ENCODE assay signal across 17 cellular contexts in the genomic region with DNA sequence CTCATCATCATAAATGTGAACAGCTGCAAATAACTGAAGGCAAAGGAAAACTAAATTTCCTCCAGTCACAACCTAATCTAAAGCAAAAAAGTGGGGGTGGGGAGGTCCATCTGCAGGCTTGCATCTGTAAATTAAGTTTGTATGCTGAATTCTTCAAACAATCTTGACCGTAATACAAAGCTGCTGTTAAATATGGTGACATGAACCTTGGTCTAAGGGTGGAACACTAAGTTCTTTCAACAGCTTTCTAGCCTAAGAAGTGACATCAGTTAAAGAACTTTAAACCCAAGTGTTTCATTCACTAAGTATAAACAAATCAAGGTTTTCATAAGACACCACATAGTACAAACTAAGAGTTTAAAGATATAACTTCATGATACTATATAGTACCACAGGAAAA. TPM values are rescaled to one million over a fixed set of nuclear protein-coding genes. Genes with fewer than 3 reads are reported as not detected.
DNase-seq lines count a peak whose midpoint lies in the region; ATAC-seq, FAIRE-seq and TF ChIP-seq lines count a peak whose summit lies in the region.
"Had no signal": no experiment of that assay in that cellular context is flagged by ENCODE, and none has a peak within 500 bp of the region (broad histone marks: within the 10 kb centered on the region; RNA-seq: fewer than 3 reads in every experiment).

No MANE protein-coding gene starts in this region.

- H3K27me3 ChIP-seq in keratinocyte (ENCODE audit: control insufficient read depth, extremely low read depth, insufficient read depth, low read length) (no peaks in the 10 kb centered on the region), small intestine (ENCODE audit: control insufficient read depth in 2 of 2, insufficient read depth in 2 of 2, low read length in 2 of 2) (no peaks in the 10 kb centered on the region)

- peaks cover 42% of the 10 kb centered on the region for H3K4me1 Mint-ChIP-seq in activated naive CD8-positive, alpha-beta T cell (ENCODE audit: low read depth)
- H3K4me1 Mint-ChIP-seq in activated naive CD8-positive, alpha-beta T cell treated with anti-CD3 and anti-CD28 coated beads, Interleukin-2, amount 50 U/mL, for 24 hours: peaks cover 32% of the 10 kb centered on the region
- peaks cover 26% of the 10 kb centered on the region for H3K4me1 Mint-ChIP-seq in type B pancreatic cell (ENCODE audit: unreplicated experiment)

- H3K4me3 ChIP-seq in keratinocyte (ENCODE audit: control insufficient read depth in 2 of 3, extremely low read depth in 1 of 3, insufficient read depth in 2 of 3, low read depth in 1 of 3, low read length in 3 of 3) (no peak overlapping the region), small intestine (ENCODE audit: low read depth in 1 of 2, low read length in 2 of 2) (no peak overlapping the region)
- H3K4me3 ChIP-seq: K562 had no signal

- H3K27me3 Mint-ChIP-seq in activated naive CD8-positive, alpha-beta T cell: no peaks in the 10 kb centered on the region
- no peaks in the 10 kb centered on the region for H3K27me3 Mint-ChIP-seq in activated naive CD8-positive, alpha-beta T cell treated with anti-CD3 and anti-CD28 coated beads, Interleukin-2, amount 50 U/mL, for 24 hours
- no peaks in the 10 kb centered on the region for H3K27me3 Mint-ChIP-seq in type B pancreatic cell
- H3K27me3 Mint-ChIP-seq: stimulated activated naive B cell treated with anti-CD40 and anti-IgM and Interleukin-4, amounts not matched to agents 10 μg/mL and 1 μg/mL and 100 μg/mL, for 72 hours had no signal

- H3K36me3 ChIP-seq in keratinocyte (ENCODE audit: control insufficient read depth in 2 of 2, extremely low read depth in 1 of 2, insufficient read depth in 2 of 2, low read length in 2 of 2) (peaks cover 10% of the 10 kb centered on the region in 2 experiments), small intestine (ENCODE audit: control insufficient read depth in 2 of 2, insufficient read depth in 2 of 2, low read length in 2 of 2) (no peaks in the 10 kb centered on the region)

- ATAC-seq in activated naive CD8-positive, alpha-beta T cell treated with anti-CD3 and anti-CD28 coated beads, Interleukin-2, amount 50 U/mL, for 24 hours: no peak
- ATAC-seq: K562; Panc1; stimulated activated naive B cell treated with anti-CD40 and anti-IgM and Interleukin-4, amounts not matched to agents 10 μg/mL and 1 μg/mL and 100 μg/mL, for 72 hours had no signal

- H3K9ac ChIP-seq in keratinocyte (ENCODE audit: control insufficient read depth, extremely low read depth, insufficient read depth, low read length): no peak overlapping the region

- dilution Hi-C loops in keratinocyte (cut with MboI; ENCODE audit: extremely low pct_ligation_motif_present, low sequenced_read_pairs): no loop called here

- peak overlapping the region; percentile 58 for H3K27ac Mint-ChIP-seq in activated naive CD8-positive, alpha-beta T cell
- no peak overlapping the region for H3K27ac Mint-ChIP-seq in activated naive CD8-positive, alpha-beta T cell treated with anti-CD3 and anti-CD28 coated beads, Interleukin-2, amount 50 U/mL, for 24 hours
- H3K27ac Mint-ChIP-seq in type B pancreatic cell: no peak overlapping the region
- H3K27ac Mint-ChIP-seq: stimulated activated naive B cell treated with anti-CD40 and anti-IgM and Interleukin-4, amounts not matched to agents 10 μg/mL and 1 μg/mL and 100 μg/mL, for 72 hours had no signal

- no peaks in the 10 kb centered on the region for H3K9me3 Mint-ChIP-seq in activated naive CD8-positive, alpha-beta T cell (ENCODE audit: low read depth)
- no peaks in the 10 kb centered on the region for H3K9me3 Mint-ChIP-seq in activated naive CD8-positive, alpha-beta T cell treated with anti-CD3 and anti-CD28 coated beads, Interleukin-2, amount 50 U/mL, for 24 hours
- no peaks in the 10 kb centered on the region for H3K9me3 Mint-ChIP-seq in type B pancreatic cell
- H3K9me3 Mint-ChIP-seq: stimulated activated naive B cell treated with anti-CD40 and anti-IgM and Interleukin-4, amounts not matched to agents 10 μg/mL and 1 μg/mL and 100 μg/mL, for 72 hours had no signal

- H2AFZ ChIP-seq in keratinocyte (ENCODE audit: control insufficient read depth, low read length): no peak overlapping the region

- H3K4me1 ChIP-seq in keratinocyte (ENCODE audit: control insufficient read depth, extremely low read depth, insufficient read depth, low read length) (peaks cover 25% of the 10 kb centered on the region), small intestine (ENCODE audit: control insufficient read depth in 2 of 2, insufficient read depth in 1 of 2, low read depth in 1 of 2, low read length in 1 of 2) (peaks cover 2% of the 10 kb centered on the region in 2 donors)

- 21 to 53% (median 44%) methylated on average over 1 of the region's 1 CpG for WGBS in small intestine, 3 donors

- peaks cover 12% of the 10 kb centered on the region for H3K36me3 Mint-ChIP-seq in activated naive CD8-positive, alpha-beta T cell
- peaks cover 19% of the 10 kb centered on the region for H3K36me3 Mint-ChIP-seq in activated naive CD8-positive, alpha-beta T cell treated with anti-CD3 and anti-CD28 coated beads, Interleukin-2, amount 50 U/mL, for 24 hours (ENCODE audit: low read depth)
- peaks cover 23% of the 10 kb centered on the region for H3K36me3 Mint-ChIP-seq in type B pancreatic cell

- no peaks in the 10 kb centered on the region for H4K20me1 ChIP-seq in keratinocyte (ENCODE audit: control insufficient read depth, extremely low read depth, insufficient read depth, low read length)

- DNase-seq in activated naive CD8-positive, alpha-beta T cell treated with anti-CD3 and anti-CD28 coated beads, Interleukin-2, amount 50 U/mL, for 24 hours: no peak
- DNase-seq in keratinocyte (ENCODE audit: low read depth, low spot score) (no peak), small intestine (peak; percentile 90), type B pancreatic cell (ENCODE audit: extremely low spot score, unreplicated experiment) (no peak), DMS 273 (lab: John Stamatoyannopoulos, UW; ENCODE audit: unreplicated experiment) (no peak), hippocampal formation (lab: John Stamatoyannopoulos, UW) (no peak)
- DNase-seq: DND-41; kidney glomerular epithelial cell; NCI-H1048; stimulated activated CD4-positive, alpha-beta T cell treated with anti-CD3 and anti-CD28 coated beads, Interleukin-12 subunit alpha, Interleukin-12 subunit beta, amount 100 ng/mL, for 4 hours; stimulated activated naive B cell treated with anti-CD40 and anti-IgM and Interleukin-4, amounts not matched to agents 10 μg/mL and 1 μg/mL and 100 μg/mL, for 72 hours had no signal

- peak overlapping the region; percentile 78 for H3K4me2 ChIP-seq in keratinocyte (ENCODE audit: control insufficient read depth, extremely low read depth, insufficient read depth, low read depth, low read length)

- peak overlapping the region; percentile 10 for H3K27ac ChIP-seq in keratinocyte (ENCODE audit: control insufficient read depth, insufficient read depth, low read length)
- peak overlapping the region; percentile 8 to 80 for H3K27ac ChIP-seq in small intestine (ENCODE audit: low read depth in 1 of 2, low read length in 1 of 2)
- H3K27ac ChIP-seq: 22Rv1 had no signal

- no peak overlapping the region for H3K4me3 Mint-ChIP-seq in activated naive CD8-positive, alpha-beta T cell
- no peak overlapping the region for H3K4me3 Mint-ChIP-seq in activated naive CD8-positive, alpha-beta T cell treated with anti-CD3 and anti-CD28 coated beads, Interleukin-2, amount 50 U/mL, for 24 hours
- no peak overlapping the region for H3K4me3 Mint-ChIP-seq in type B pancreatic cell
- H3K4me3 Mint-ChIP-seq: CD14-positive monocyte; stimulated activated naive B cell treated with anti-CD40 and anti-IgM and Interleukin-4, amounts not matched to agents 10 μg/mL and 1 μg/mL and 100 μg/mL, for 72 hours had no signal

- TF ChIP-seq CTCF in keratinocyte (optimal IDR thresholded peaks at IDR 0.05 in 1 of 3, IDR thresholded peaks at IDR 0.05 in 1 of 3, conservative IDR thresholded peaks at IDR 0.05 in 1 of 3; ENCODE audit: extremely low read depth in 1 of 3, insufficient read depth in 2 of 3, low read length in 3 of 3): no peak
- TF ChIP-seq CTCF in type B pancreatic cell (conservative IDR thresholded peaks at IDR 0.05): no peak

- H3K79me2 ChIP-seq in keratinocyte (ENCODE audit: control insufficient read depth, insufficient read depth, low read length): peaks cover 95% of the 10 kb centered on the region

- FAIRE-seq in colon (lab: Jason Lieb, UNC) (peak; percentile 78), keratinocyte (lab: Jason Lieb, UNC) (peak; percentile 13), small intestine (lab: Jason Lieb, UNC) (peak; percentile 59)
- FAIRE-seq: K562 had no signal

- H3K9me3 ChIP-seq in keratinocyte (ENCODE audit: control insufficient read depth, low read depth, low read length) (no peaks in the 10 kb centered on the region), small intestine (ENCODE audit: control insufficient read depth, low read depth) (no peaks in the 10 kb centered on the region)

- no peaks in the 10 kb centered on the region for H3K9me1 ChIP-seq in keratinocyte (ENCODE audit: control insufficient read depth, extremely low read depth, insufficient read depth, low read length)

RNA-seq across cellular contexts. Expression of a gene that starts 4.3 kb away (rescaled TPM):
- polyA plus RNA-seq in keratinocyte: 40.9 to 70.3 TPM (median 57.8 TPM) in 3 replicates
- 391 TPM for polyA plus RNA-seq in keratinocyte (2011; ENCODE audit: low read depth)
- 55.5 and 69.8 TPM in 2 replicates for polyA plus RNA-seq in keratinocyte (2011; cell fraction: cytosol; rRNA removed)
- polyA plus RNA-seq in keratinocyte (2011; cell fraction: nucleus; rRNA removed): 54.5 and 81.0 TPM in 2 replicates
- polyA plus RNA-seq in keratinocyte (2012; ENCODE audit: low replicate concordance): 58.7 and 85.4 TPM in 2 replicates
- polyA minus RNA-seq in keratinocyte: 9.4 to 62.4 TPM (median 24.3 TPM) in 3 replicates
- polyA minus RNA-seq in keratinocyte (2011; cell fraction: cytosol; rRNA and poly(A)+ RNA removed): 31.3 TPM
- polyA minus RNA-seq in keratinocyte (2011; cell fraction: nucleus; rRNA and poly(A)+ RNA removed): 89.6 and 133 TPM in 2 replicates
- polyA plus RNA-seq in small intestine: 10 to 100 TPM; 36.3 to 87.2 (median 51.1) TPM
- 63.5 and 68.5 TPM in 2 replicates for total RNA-seq in type B pancreatic cell (ENCODE audit: low replicate concordance)
